34 cellular contexts compared by ENCODE assay signal in genomic region chr15:41347236-41347635, GRCh38. TPM values are rescaled to one million over a fixed set of nuclear protein-coding genes. Genes with fewer than 3 reads are reported as not detected.
"Had no signal": no experiment of that assay in that cellular context is flagged by ENCODE, and none has a peak within 500 bp of the region (broad histone marks: within the 10 kb centered on the region; RNA-seq: fewer than 3 reads in every experiment).

No MANE protein-coding gene starts in this region.

- H3K4me3 Mint-ChIP-seq: activated CD4-positive, alpha-beta memory T cell treated with anti-CD3 and anti-CD28 coated beads for 36 hours; activated CD4-positive, alpha-beta T cell treated with anti-CD3 and anti-CD28 coated beads for 36 hours; activated CD4-positive, alpha-beta T cell treated with anti-CD3 and anti-CD28 coated beads, Interleukin-2, amount 10 ng/mL, durations not matched to agents 24 days and 14 days; activated CD8-positive, alpha-beta memory T cell treated with anti-CD3 and anti-CD28 coated beads, Interleukin-2, amount 10 ng/mL, durations not matched to agents 7 days and 5 days; activated CD8-positive, alpha-beta T cell treated with anti-CD3 and anti-CD28 coated beads, Interleukin-2, amount 10 ng/mL, durations not matched to agents 7 days and 5 days; activated naive CD4-positive, alpha-beta T cell treated with anti-CD3 and anti-CD28 coated beads, Interleukin-2, amount 50 U/mL, for 24 hours; activated naive CD8-positive, alpha-beta T cell treated with anti-CD3 and anti-CD28 coated beads for 36 hours; activated naive CD8-positive, alpha-beta T cell treated with anti-CD3 and anti-CD28 coated beads, Interleukin-2, amount 50 U/mL, for 24 hours; activated T-cell treated with anti-CD3 and anti-CD28 coated beads, Interleukin-2, amount 50 U/mL, for 24 hours; activated T-cell treated with anti-CD3 and anti-CD28 coated beads, Interleukin-2, amount 50 U/mL, for 72 hours; endodermal cell; T-helper 17 cell; T-helper 2 cell treated with Interferon-gamma antibody and Interleukin-4, amounts not matched to agents 5 μg/mL and 100 μg/mL, for 36 hours had no signal

- H3K36me3 Mint-ChIP-seq: activated naive CD4-positive, alpha-beta T cell treated with anti-CD3 and anti-CD28 coated beads, Interleukin-2, amount 50 U/mL, for 24 hours had no signal

- H3K4me1 ChIP-seq: colonic mucosa, foreskin keratinocyte had no signal

- H3K36me3 ChIP-seq: adrenal gland, colonic mucosa, esophagus muscularis mucosa, gastrocnemius medialis had no signal

- H3K9me3 Mint-ChIP-seq: activated CD4-positive, alpha-beta memory T cell treated with anti-CD3 and anti-CD28 coated beads for 36 hours; activated CD4-positive, alpha-beta T cell treated with anti-CD3 and anti-CD28 coated beads, Interleukin-2, amount 10 ng/mL, durations not matched to agents 24 days and 14 days; activated naive CD4-positive, alpha-beta T cell treated with anti-CD3 and anti-CD28 coated beads, Interleukin-2, amount 50 U/mL, for 24 hours; activated naive CD8-positive, alpha-beta T cell treated with anti-CD3 and anti-CD28 coated beads for 36 hours; activated naive CD8-positive, alpha-beta T cell treated with anti-CD3 and anti-CD28 coated beads, Interleukin-2, amount 50 U/mL, for 24 hours; activated T-cell treated with anti-CD3 and anti-CD28 coated beads, Interleukin-2, amount 50 U/mL, for 24 hours; activated T-cell treated with anti-CD3 and anti-CD28 coated beads, Interleukin-2, amount 50 U/mL, for 72 hours; endodermal cell; T-helper 2 cell treated with Interferon-gamma antibody and Interleukin-4, amounts not matched to agents 5 μg/mL and 100 μg/mL, for 36 hours had no signal

- H3K27me3 Mint-ChIP-seq: activated CD4-positive, alpha-beta memory T cell treated with anti-CD3 and anti-CD28 coated beads for 36 hours; activated CD4-positive, alpha-beta T cell treated with anti-CD3 and anti-CD28 coated beads for 36 hours; activated CD4-positive, alpha-beta T cell treated with anti-CD3 and anti-CD28 coated beads, Interleukin-2, amount 10 ng/mL, durations not matched to agents 24 days and 14 days; activated CD8-positive, alpha-beta memory T cell treated with anti-CD3 and anti-CD28 coated beads, Interleukin-2, amount 10 ng/mL, durations not matched to agents 7 days and 5 days; activated naive CD4-positive, alpha-beta T cell treated with anti-CD3 and anti-CD28 coated beads, Interleukin-2, amount 50 U/mL, for 24 hours; activated naive CD8-positive, alpha-beta T cell treated with anti-CD3 and anti-CD28 coated beads for 36 hours; activated naive CD8-positive, alpha-beta T cell treated with anti-CD3 and anti-CD28 coated beads, Interleukin-2, amount 50 U/mL, for 24 hours; activated T-cell treated with anti-CD3 and anti-CD28 coated beads, Interleukin-2, amount 50 U/mL, for 24 hours; T-helper 17 cell had no signal

- H3K4me3 ChIP-seq: adrenal gland, body of pancreas, colonic mucosa, dorsolateral prefrontal cortex, esophagus muscularis mucosa, gastrocnemius medialis had no signal

- H3K4me1 Mint-ChIP-seq: activated CD4-positive, alpha-beta T cell treated with anti-CD3 and anti-CD28 coated beads for 36 hours; activated naive CD4-positive, alpha-beta T cell treated with anti-CD3 and anti-CD28 coated beads, Interleukin-2, amount 50 U/mL, for 24 hours; activated naive CD8-positive, alpha-beta T cell treated with anti-CD3 and anti-CD28 coated beads for 36 hours; activated naive CD8-positive, alpha-beta T cell treated with anti-CD3 and anti-CD28 coated beads, Interleukin-2, amount 50 U/mL, for 24 hours; endodermal cell had no signal

- H3K27ac Mint-ChIP-seq: activated CD4-positive, alpha-beta memory T cell treated with anti-CD3 and anti-CD28 coated beads for 36 hours; activated CD4-positive, alpha-beta T cell treated with anti-CD3 and anti-CD28 coated beads for 36 hours; activated CD4-positive, alpha-beta T cell treated with anti-CD3 and anti-CD28 coated beads, Interleukin-2, amount 10 ng/mL, durations not matched to agents 24 days and 14 days; activated CD8-positive, alpha-beta memory T cell treated with anti-CD3 and anti-CD28 coated beads, Interleukin-2, amount 10 ng/mL, durations not matched to agents 7 days and 5 days; activated CD8-positive, alpha-beta T cell treated with anti-CD3 and anti-CD28 coated beads, Interleukin-2, amount 10 ng/mL, durations not matched to agents 7 days and 5 days; activated naive CD4-positive, alpha-beta T cell treated with anti-CD3 and anti-CD28 coated beads, Interleukin-2, amount 50 U/mL, for 24 hours; activated naive CD8-positive, alpha-beta T cell treated with anti-CD3 and anti-CD28 coated beads for 36 hours; activated naive CD8-positive, alpha-beta T cell treated with anti-CD3 and anti-CD28 coated beads, Interleukin-2, amount 50 U/mL, for 24 hours; activated T-cell treated with anti-CD3 and anti-CD28 coated beads, Interleukin-2, amount 50 U/mL, for 24 hours; activated T-cell treated with anti-CD3 and anti-CD28 coated beads, Interleukin-2, amount 50 U/mL, for 72 hours; endodermal cell; T-helper 17 cell had no signal

- ATAC-seq: activated CD4-positive, alpha-beta T cell treated with anti-CD3 and anti-CD28 coated beads for 36 hours; activated CD8-positive, alpha-beta memory T cell treated with anti-CD3 and anti-CD28 coated beads, Interleukin-2, amount 10 ng/mL, durations not matched to agents 7 days and 5 days; activated CD8-positive, alpha-beta T cell treated with anti-CD3 and anti-CD28 coated beads, Interleukin-2, amount 10 ng/mL, durations not matched to agents 7 days and 5 days; activated naive CD8-positive, alpha-beta T cell treated with anti-CD3 and anti-CD28 coated beads, Interleukin-2, amount 50 U/mL, for 24 hours; activated T-cell treated with anti-CD3 and anti-CD28 coated beads, Interleukin-2, amount 50 U/mL, for 72 hours; body of pancreas; foreskin keratinocyte; gastrocnemius medialis; T-helper 17 cell had no signal

- DNase-seq: activated CD4-positive, alpha-beta memory T cell treated with anti-CD3 and anti-CD28 coated beads for 36 hours; activated CD4-positive, alpha-beta T cell treated with anti-CD3 and anti-CD28 coated beads for 36 hours; activated CD4-positive, alpha-beta T cell treated with anti-CD3 and anti-CD28 coated beads, Interleukin-2, amount 10 ng/mL, durations not matched to agents 24 days and 14 days; activated CD4-positive, CD25-positive, alpha-beta regulatory T cell; activated CD4-positive, CD25-positive, alpha-beta regulatory T cell treated with anti-CD3 and anti-CD28 coated beads, Interleukin-2, amount 50 U/mL, for 72 hours; activated CD8-positive, alpha-beta memory T cell treated with anti-CD3 and anti-CD28 coated beads, Interleukin-2, amount 10 ng/mL, durations not matched to agents 7 days and 5 days; activated CD8-positive, alpha-beta memory T cell treated with anti-CD3 and anti-CD28 coated beads, Interleukin-2, amount 50 U/mL, for 48 hours; activated CD8-positive, alpha-beta T cell treated with anti-CD3 and anti-CD28 coated beads, Interleukin-2, amount 10 ng/mL, durations not matched to agents 7 days and 5 days; activated gamma-delta T cell; activated naive CD4-positive, alpha-beta T cell treated with Interleukin-2 at 50 U/mL for 16 hours; activated naive CD8-positive, alpha-beta T cell treated with anti-CD3 and anti-CD28 coated beads for 36 hours; activated naive CD8-positive, alpha-beta T cell treated with anti-CD3 and anti-CD28 coated beads, Interleukin-2, amount 50 U/mL, for 24 hours; activated T-cell treated with anti-CD3 and anti-CD28 coated beads for 4 hours; activated T-cell treated with anti-CD3 and anti-CD28 coated beads, Interleukin-2, amount 50 U/mL, for 24 hours; activated T-cell treated with anti-CD3 and anti-CD28 coated beads, Interleukin-2, amount 50 U/mL, for 72 hours; adrenal gland; amygdala; aorta; body of pancreas; central memory CD4-positive, alpha-beta T cell; cerebellar nuclear complex; colonic mucosa; dorsolateral prefrontal cortex; effector memory CD4-positive, alpha-beta T cell; endodermal cell; erythroblast; foreskin keratinocyte; gastrocnemius medialis; T-helper 1 cell; T-helper 17 cell; T1000 had no signal

- H3K27ac ChIP-seq: adrenal gland, body of pancreas, colonic mucosa, dorsolateral prefrontal cortex, esophagus muscularis mucosa, foreskin keratinocyte had no signal

- H3K9me3 ChIP-seq: adrenal gland, body of pancreas, colonic mucosa, esophagus muscularis mucosa, gastrocnemius medialis had no signal

- H3K27me3 ChIP-seq: adrenal gland, body of pancreas, colonic mucosa, dorsolateral prefrontal cortex, esophagus muscularis mucosa, foreskin keratinocyte, gastrocnemius medialis had no signal

RNA-seq across cellular contexts. Expression of gene OIP5, which starts 14.8 kb away (rescaled TPM):
- total RNA-seq: body of pancreas had no signal
